In genomic region chr11:34356918-34357645, GRCh38 we compare ENCODE assay signal across 8 cellular contexts.
DNase-seq lines count a peak whose midpoint lies in the region; ATAC-seq and TF ChIP-seq lines count a peak whose summit lies in the region.

No MANE protein-coding gene starts in this region.

- H3K27ac ChIP-seq in WERI-Rb-1, result peak overlapping the region; percentile 47

- in situ Hi-C loops in KBM-7 (cut with MboI; ENCODE audit: low pct_unique_long_range_greater_than_20kb, low sequenced_read_pairs), result loop anchor here (25.0 kb wide), 1 partner anchor 195 kb away; no protein-coding TSS in a partner anchor

- TF ChIP-seq CTCF in WERI-Rb-1 (IDR thresholded peaks at IDR 0.05; ENCODE audit: low read depth, low read length) (peak; percentile 15; the same call in 1 of the 2 replicates), cardiac fibroblast (IDR thresholded peaks at IDR 0.05; ENCODE audit: low read depth, low read length) (no peak)

- H3K36me3 ChIP-seq in WERI-Rb-1, result peaks cover 4% of the 10 kb centered on the region; the same call in 1 of the 2 replicates

- ATAC-seq in GM18907 (IDR thresholded peaks at IDR 0.05; ENCODE audit: unreplicated experiment), result peak; percentile 25

- H3K4me3 ChIP-seq in WERI-Rb-1 (ENCODE audit: low read depth, low read length) (peak overlapping the region; percentile 82), cardiac fibroblast (replicated peaks in 1 of 2; ENCODE audit: low read depth in 2 of 2, low read length in 2 of 2) (peak overlapping the region; percentile 66)

- no peaks in the 10 kb centered on the region for H3K9me3 ChIP-seq in WERI-Rb-1 (ENCODE audit: severe bottlenecking)

- DNase-seq in AG08395 (ENCODE audit: low spot score), result peak; percentile 44
- peak; percentile 59 for DNase-seq in KBM-7
- peak; percentile 52 for DNase-seq in WERI-Rb-1
- DNase-seq in cardiac fibroblast (ENCODE audit: low read depth in 2 of 2), result peak; percentile 70 to 76
- DNase-seq in islet precursor cell, result peak; percentile 84
- peak; percentile 24 to 31 for DNase-seq in stimulated activated CD4-positive, alpha-beta T cell treated with anti-CD3 and anti-CD28 coated beads, Interleukin-12 subunit alpha, Interleukin-12 subunit beta, amount 100 ng/mL, for 24 hours (ENCODE audit: low read depth in 2 of 2)
- DNase-seq in pons (ENCODE audit: low spot score), result no peak

- H3K27me3 ChIP-seq in WERI-Rb-1 (ENCODE audit: insufficient read depth, low read depth, severe bottlenecking), result no peaks in the 10 kb centered on the region
